19 cellular contexts compared by ENCODE assay signal in genomic region chr1:179708434-179709195, GRCh38. TPM values are rescaled to one million over a fixed set of nuclear protein-coding genes. Genes with fewer than 3 reads are reported as not detected.
DNase-seq lines count a peak whose midpoint lies in the region; ATAC-seq and TF ChIP-seq lines count a peak whose summit lies in the region.
"Had no signal": no experiment of that assay in that cellular context is flagged by ENCODE, and none has a peak within 500 bp of the region (broad histone marks: within the 10 kb centered on the region; RNA-seq: fewer than 3 reads in every experiment).

No MANE protein-coding gene starts in this region.

- H4K8ac ChIP-seq in mesendoderm (ENCODE audit: low read depth, low read length), result no peak overlapping the region

- no peak overlapping the region for H3K27ac ChIP-seq in right cardiac atrium (ENCODE audit: low read length)
- H3K27ac ChIP-seq in mesendoderm (ENCODE audit: low read depth, low read length), result no peak overlapping the region
- H3K27ac ChIP-seq in upper lobe of left lung, result no peak overlapping the region
- H3K27ac ChIP-seq: HL-60, RWPE1 had no signal

- H3K4me1 ChIP-seq in right cardiac atrium (ENCODE audit: control insufficient read depth, insufficient read depth, low read length) (peaks cover 2% of the 10 kb centered on the region), mesendoderm (ENCODE audit: control insufficient read depth, low read depth, low read length) (no peaks in the 10 kb centered on the region), upper lobe of left lung (peaks cover 0 to 12% (median 7%) of the 10 kb centered on the region in 4 donors)

- H3K36me3 ChIP-seq in mesendoderm (ENCODE audit: control insufficient read depth, insufficient read depth, low read length) (no peaks in the 10 kb centered on the region), upper lobe of left lung (no peaks in the 10 kb centered on the region)

- H3K23ac ChIP-seq in mesendoderm (ENCODE audit: low read length), result no peak overlapping the region

- no peak for DNase-seq in left ventricle myocardium superior
- DNase-seq in right cardiac atrium, result no peak
- peak; percentile 4 for DNase-seq in mesendoderm
- no peak for DNase-seq in upper lobe of left lung
- DNase-seq in activated naive CD4-positive, alpha-beta T cell treated with anti-CD3 and anti-CD28 coated beads, Interleukin-2, amount 10 ng/mL, durations not matched to agents 7 days and 5 days, result no peak
- DNase-seq in cerebellum (ENCODE audit: low spot score), result no peak
- DNase-seq: C1 segment of cervical spinal cord, COR-L47, H9, MV-4-11, NCI-H1436 treated with DMSO at 0.1 percent for 48 hours, NCI-H2029 treated with DMSO at 0.1 percent for 48 hours, NCI-H524 treated with DMSO at 0.1 percent for 48 hours, OCI-M1, SW 1271 had no signal

- no peak overlapping the region for H2BK15ac ChIP-seq in mesendoderm (replicated peaks; ENCODE audit: low read depth)

- H3K79me1 ChIP-seq in mesendoderm (ENCODE audit: low read length), result no peaks in the 10 kb centered on the region

- H3K27ac Mint-ChIP-seq in activated T-helper 17 cell treated with anti-CD3 and anti-CD28 coated beads, Interleukin-2, amount 50 U/mL, for 72 hours, result peak overlapping the region; percentile 69
- H3K27ac Mint-ChIP-seq in activated naive CD4-positive, alpha-beta T cell treated with anti-CD3 and anti-CD28 coated beads, Interleukin-2, amount 10 ng/mL, durations not matched to agents 7 days and 5 days, result no peak overlapping the region
- H3K27ac Mint-ChIP-seq: H9 had no signal

- H3K27me3 Mint-ChIP-seq in activated T-helper 17 cell treated with anti-CD3 and anti-CD28 coated beads, Interleukin-2, amount 50 U/mL, for 72 hours, result no peaks in the 10 kb centered on the region
- H3K27me3 Mint-ChIP-seq in activated naive CD4-positive, alpha-beta T cell treated with anti-CD3 and anti-CD28 coated beads, Interleukin-2, amount 10 ng/mL, durations not matched to agents 7 days and 5 days, result no peaks in the 10 kb centered on the region

- no peaks in the 10 kb centered on the region for H3K79me2 ChIP-seq in mesendoderm (ENCODE audit: control insufficient read depth, insufficient read depth, low read length)

- intact Hi-C loops in left ventricle myocardium superior (cut with micrococcal nuclease) (loop anchor here (5.0 kb wide), 1 partner anchor 104 kb away; no protein-coding TSS in a partner anchor), right cardiac atrium (cut with DNase I) (loop anchor here in 2 of 4 donors (2.0 to 5.0 kb wide), 2 partner anchors 100 to 104 kb away; no protein-coding TSS in a partner anchor)

- H2AK5ac ChIP-seq in mesendoderm (ENCODE audit: low read length), result no peak overlapping the region

- no peak for TF ChIP-seq EP300 in upper lobe of left lung (IDR thresholded peaks at IDR 0.05)

- H3K4me1 Mint-ChIP-seq in activated T-helper 17 cell treated with anti-CD3 and anti-CD28 coated beads, Interleukin-2, amount 50 U/mL, for 72 hours, result peaks cover 12% of the 10 kb centered on the region
- peaks cover 18% of the 10 kb centered on the region for H3K4me1 Mint-ChIP-seq in activated naive CD4-positive, alpha-beta T cell treated with anti-CD3 and anti-CD28 coated beads, Interleukin-2, amount 10 ng/mL, durations not matched to agents 7 days and 5 days

- H3K9me3 ChIP-seq in right cardiac atrium (ENCODE audit: control insufficient read depth, low read length) (no peaks in the 10 kb centered on the region), upper lobe of left lung (no peaks in the 10 kb centered on the region)

- WGBS in right cardiac atrium, result 78% methylated on average over 6 of the region's 6 CpGs
- WGBS in mesendoderm (ENCODE audit: extremely low coverage, insufficient coverage, low lambda C conversion rate), result no CpG with 5 or more reads among the region's 6 CpGs
- WGBS in upper lobe of left lung, 2 donors, result 78 to 81% methylated on average over 6 of the region's 6 CpGs

- no peak overlapping the region for H3K4me2 ChIP-seq in mesendoderm (ENCODE audit: low read length)

- H3K27me3 ChIP-seq in right cardiac atrium (ENCODE audit: control insufficient read depth, insufficient read depth) (no peaks in the 10 kb centered on the region), mesendoderm (ENCODE audit: insufficient read depth, low read length, poor library complexity) (no peaks in the 10 kb centered on the region), upper lobe of left lung (no peaks in the 10 kb centered on the region)

- TF ChIP-seq CTCF in upper lobe of left lung (IDR thresholded peaks at IDR 0.05), result no peak

- no peak overlapping the region for H3K18ac ChIP-seq in mesendoderm (ENCODE audit: low read length)

- ATAC-seq in left ventricle myocardium superior (peak; percentile 12), right cardiac atrium (no peak), upper lobe of left lung (ENCODE audit: low FRiP score in 2 of 2) (peak; percentile 11 to 46), HG03159 (IDR thresholded peaks at IDR 0.05; ENCODE audit: unreplicated experiment) (no peak)
- ATAC-seq in activated T-helper 17 cell treated with anti-CD3 and anti-CD28 coated beads, Interleukin-2, amount 50 U/mL, for 72 hours (replicated peaks), result no peak

- no peak overlapping the region for H3K9ac ChIP-seq in mesendoderm (ENCODE audit: low read length)

- H3K36me3 Mint-ChIP-seq in activated T-helper 17 cell treated with anti-CD3 and anti-CD28 coated beads, Interleukin-2, amount 50 U/mL, for 72 hours (ENCODE audit: low read depth), result no peaks in the 10 kb centered on the region
- no peaks in the 10 kb centered on the region for H3K36me3 Mint-ChIP-seq in activated naive CD4-positive, alpha-beta T cell treated with anti-CD3 and anti-CD28 coated beads, Interleukin-2, amount 10 ng/mL, durations not matched to agents 7 days and 5 days

- TF ChIP-seq POLR2A in upper lobe of left lung (IDR thresholded peaks at IDR 0.05), result no peak

- no peak overlapping the region for H3K4me3 Mint-ChIP-seq in activated T-helper 17 cell treated with anti-CD3 and anti-CD28 coated beads, Interleukin-2, amount 50 U/mL, for 72 hours
- no peak overlapping the region for H3K4me3 Mint-ChIP-seq in activated naive CD4-positive, alpha-beta T cell treated with anti-CD3 and anti-CD28 coated beads, Interleukin-2, amount 10 ng/mL, durations not matched to agents 7 days and 5 days
- H3K4me3 Mint-ChIP-seq: H9 had no signal

- H3K4me3 ChIP-seq in right cardiac atrium (ENCODE audit: low read length) (no peak overlapping the region), mesendoderm (ENCODE audit: low read length) (no peak overlapping the region), upper lobe of left lung (no peak overlapping the region)

- H3K56ac ChIP-seq in mesendoderm (ENCODE audit: low read length), result no peak overlapping the region

- no peak overlapping the region for H2BK5ac ChIP-seq in mesendoderm (ENCODE audit: low read length)

- no peak overlapping the region for H3K4ac ChIP-seq in mesendoderm (ENCODE audit: low read depth, low read length)

- CTCF ChIA-PET in activated naive CD4-positive, alpha-beta T cell treated with anti-CD3 and anti-CD28 coated beads, Interleukin-2, amount 10 ng/mL, durations not matched to agents 7 days and 5 days (lab: Charles Lee), result interaction anchor here (3.0 to 13.8 kb wide), 2 partner anchors 103 to 471 kb away, joined by 14 to 565 read pairs; no protein-coding TSS in a partner anchor

- no peak overlapping the region for H2BK120ac ChIP-seq in mesendoderm (ENCODE audit: low read depth, low read length)

- H4K5ac ChIP-seq in mesendoderm (ENCODE audit: low read length), result no peak overlapping the region

- peaks cover 8% of the 10 kb centered on the region for H3K9me3 Mint-ChIP-seq in activated T-helper 17 cell treated with anti-CD3 and anti-CD28 coated beads, Interleukin-2, amount 50 U/mL, for 72 hours
- peaks cover 9% of the 10 kb centered on the region for H3K9me3 Mint-ChIP-seq in activated naive CD4-positive, alpha-beta T cell treated with anti-CD3 and anti-CD28 coated beads, Interleukin-2, amount 10 ng/mL, durations not matched to agents 7 days and 5 days

RNA-seq across cellular contexts. Expression of gene FAM163A, which starts 34.5 kb away (rescaled TPM):
- 0.27 TPM for total RNA-seq in left ventricle myocardium superior
- under 1 TPM in 2 of 4 donors, not detected in 2; 0.09 to 0.19 TPM for total RNA-seq in right cardiac atrium
- 0.16 TPM for polyA plus RNA-seq in right cardiac atrium
- total RNA-seq in activated T-helper 17 cell treated with anti-CD3 and anti-CD28 coated beads, Interleukin-2, amount 50 U/mL, for 72 hours, result not detected
- polyA plus RNA-seq in mesendoderm (2013, experiment 1 of 2), result 0.03 TPM
- 0.04 TPM for polyA plus RNA-seq in mesendoderm (2013, experiment 2 of 2)
- under 1 TPM in 1 of 6 donors, not detected in 5; 0.10 TPM for total RNA-seq in upper lobe of left lung
- total RNA-seq in cerebellum, result 0.36 TPM

Comparison
In these comparisons a context has a peak if more than half of its experiments do, and no peak if none do; other contexts are left out.
1. ATAC-seq: peak in left ventricle myocardium superior (single experiment) and upper lobe of left lung (2 of 2); none in right cardiac atrium (0 of 2), activated T-helper 17 cell treated with anti-CD3 and anti-CD28 coated beads, Interleukin-2, amount 50 U/mL, for 72 hours (single experiment) and HG03159 (single experiment).